In the genomic region with DNA sequence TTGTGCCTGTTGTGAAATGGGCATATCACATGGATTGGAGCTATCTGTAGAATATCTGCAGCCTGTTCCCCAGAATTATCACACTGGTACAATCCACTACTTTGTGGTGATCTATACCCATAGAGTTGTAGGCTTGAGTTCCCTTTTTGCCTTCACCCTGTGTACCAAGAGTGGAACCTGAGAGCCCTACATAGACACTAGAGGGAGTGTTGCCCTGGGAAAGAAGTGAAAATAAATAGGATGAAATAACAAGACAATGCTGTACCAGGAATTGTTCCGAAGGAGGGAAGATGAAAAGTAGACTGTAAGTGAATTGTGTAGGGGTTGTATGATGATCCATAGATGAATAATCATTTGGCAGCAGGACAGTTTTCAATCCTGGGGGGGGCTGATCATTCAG, we compare ENCODE assay signal across 13 cellular contexts. TPM values are rescaled to one million over a fixed set of nuclear protein-coding genes. Genes with fewer than 3 reads are reported as not detected.
DNase-seq lines count a peak whose midpoint lies in the region; ATAC-seq and TF ChIP-seq lines count a peak whose summit lies in the region.
"Had no signal": no experiment of that assay in that cellular context is flagged by ENCODE, and none has a peak within 500 bp of the region (broad histone marks: within the 10 kb centered on the region; RNA-seq: fewer than 3 reads in every experiment).

No MANE protein-coding gene starts in this region.

- no peak for TF ChIP-seq POLR2A in tibial nerve (IDR thresholded peaks at IDR 0.05)

- H3K4me3 ChIP-seq in left lung (no peak overlapping the region), mucosa of descending colon (no peak overlapping the region), tibial nerve (no peak overlapping the region)
- H3K4me3 ChIP-seq: lung had no signal

- H3K27ac ChIP-seq in C4-2B (no peak overlapping the region), left lung (no peak overlapping the region), tibial nerve (peak overlapping the region in 2 of 4 donors; percentile 53 to 57)

- no peak overlapping the region for H3K4me3 Mint-ChIP-seq in Calu3 (ENCODE audit: low read depth, unreplicated experiment)
- H3K4me3 Mint-ChIP-seq: activated CD4-positive, alpha-beta T cell treated with anti-CD3 and anti-CD28 coated beads, Interleukin-2, amount 10 ng/mL, durations not matched to agents 7 days and 5 days had no signal

- no peaks in the 10 kb centered on the region for H3K4me1 Mint-ChIP-seq in Calu3 (ENCODE audit: low read depth, unreplicated experiment)
- H3K4me1 Mint-ChIP-seq: activated CD4-positive, alpha-beta T cell treated with anti-CD3 and anti-CD28 coated beads, Interleukin-2, amount 10 ng/mL, durations not matched to agents 7 days and 5 days had no signal

- H3K4me1 ChIP-seq in left lung (no peaks in the 10 kb centered on the region), mucosa of descending colon (ENCODE audit: low read depth) (no peaks in the 10 kb centered on the region), tibial nerve (peaks cover 0 to 5% (median 0%) of the 10 kb centered on the region in 4 donors)

- ATAC-seq in left lung (peak; percentile 47), mucosa of descending colon (no peak)

- H3K36me3 ChIP-seq in left lung = no peaks in the 10 kb centered on the region
- H3K36me3 ChIP-seq in mucosa of descending colon (ENCODE audit: low read depth) = no peaks in the 10 kb centered on the region
- H3K36me3 ChIP-seq in tibial nerve = no peaks in the 10 kb centered on the region

- TF ChIP-seq CTCF in C4-2B (conservative IDR thresholded peaks at IDR 0.05) = peak; percentile 43
- no peak for TF ChIP-seq CTCF in left lung (IDR thresholded peaks at IDR 0.05)
- TF ChIP-seq CTCF in mucosa of descending colon (IDR thresholded peaks at IDR 0.05) = no peak
- peak in 1 of 5 experiments; percentile 11 for TF ChIP-seq CTCF in tibial nerve (IDR thresholded peaks at IDR 0.05)
- no peak for TF ChIP-seq CTCF in Calu3 (IDR thresholded peaks at IDR 0.05; ENCODE audit: unreplicated experiment)

- H3K27me3 ChIP-seq in left lung = peaks cover 0 to 35% of the 10 kb centered on the region in 2 donors
- H3K27me3 ChIP-seq in tibial nerve = no peaks in the 10 kb centered on the region

- 26 to 38% methylated on average over 1 of the region's 1 CpG for WGBS in tibial nerve, 2 donors

- no peaks in the 10 kb centered on the region for H3K9me3 Mint-ChIP-seq in Calu3 (ENCODE audit: low read depth, unreplicated experiment)
- H3K9me3 Mint-ChIP-seq: activated CD4-positive, alpha-beta T cell treated with anti-CD3 and anti-CD28 coated beads, Interleukin-2, amount 10 ng/mL, durations not matched to agents 7 days and 5 days had no signal

- DNase-seq in astrocyte of the hippocampus (ENCODE audit: low read depth, low spot score) (peak; percentile 33), left lung (no peak), mucosa of descending colon (no peak), tibial nerve (ENCODE audit: low spot score in 2 of 2) (no peak), Calu3 (no peak), NCI-H2081 treated with DMSO at 0.1 percent for 48 hours (lab: John Stamatoyannopoulos, UW) (no peak)
- DNase-seq: activated CD4-positive, alpha-beta T cell treated with anti-CD3 and anti-CD28 coated beads, Interleukin-2, amount 10 ng/mL, durations not matched to agents 7 days and 5 days; activated effector memory CD4-positive, alpha-beta T cell treated with Interleukin-2 at 50 U/mL for 16 hours; COR-L47; SHP77 treated with DMSO at 0.1 percent for 48 hours had no signal

- TF ChIP-seq EP300 in Ishikawa (IDR thresholded peaks at IDR 0.05; ENCODE audit: borderline replicate concordance) (no peak), tibial nerve (IDR thresholded peaks at IDR 0.05) (no peak)

- BruUV-seq in Calu3 (replicated peaks; lab: Mats Ljungman, UMichigan) = no TSS peak

- 0 out of 2 replicates have a peak, but pooled peaks have one; percentile 5 for TF ChIP-seq RAD21 in Ishikawa (IDR thresholded peaks at IDR 0.05; ENCODE audit: low read depth)

- CTCF ChIA-PET in Calu3 (lab: Charles Lee) = interaction anchor here (0.6 kb wide), 1 partner anchor 76 kb away, joined by 4 read pairs; no protein-coding TSS in a partner anchor

- intact Hi-C loops in left lung (cut with DNase I) (no loop called here), mucosa of descending colon (cut with DNase I, micrococcal nuclease) (no loop called here), Calu3 (cut with micrococcal nuclease; ENCODE audit: unreplicated experiment) (loop anchor here (1.0 kb wide), 1 partner anchor 275 kb away; no protein-coding TSS in a partner anchor)

- H3K36me3 Mint-ChIP-seq in Calu3 (ENCODE audit: insufficient read depth, unreplicated experiment) = no peaks in the 10 kb centered on the region

- H3K9me3 ChIP-seq in left lung (no peaks in the 10 kb centered on the region), mucosa of descending colon (no peaks in the 10 kb centered on the region), tibial nerve (no peaks in the 10 kb centered on the region)

- no peak overlapping the region for H3K27ac Mint-ChIP-seq in Calu3 (ENCODE audit: unreplicated experiment)
- H3K27ac Mint-ChIP-seq: activated CD4-positive, alpha-beta T cell treated with anti-CD3 and anti-CD28 coated beads, Interleukin-2, amount 10 ng/mL, durations not matched to agents 7 days and 5 days had no signal

- peaks cover 51% of the 10 kb centered on the region for H3K27me3 Mint-ChIP-seq in Calu3 (ENCODE audit: unreplicated experiment)

TF ChIP-seq in Ishikawa, 13 proteins besides CTCF, POLR2A, EP300 and RAD21:
- TF ChIP-seq REST (IDR thresholded peaks at IDR 0.05; ENCODE audit: low read depth) = no peak
- TF ChIP-seq ZBTB7A (IDR thresholded peaks at IDR 0.05; ENCODE audit: low read depth) = no peak
- no peak for TF ChIP-seq NFIC (IDR thresholded peaks at IDR 0.05)
- no peak for TF ChIP-seq FOXM1 (IDR thresholded peaks at IDR 0.05; ENCODE audit: borderline replicate concordance, low read depth)
- no peak for TF ChIP-seq TCF12 (IDR thresholded peaks at IDR 0.05; ENCODE audit: low read depth)
- TF ChIP-seq, protein P1, sequence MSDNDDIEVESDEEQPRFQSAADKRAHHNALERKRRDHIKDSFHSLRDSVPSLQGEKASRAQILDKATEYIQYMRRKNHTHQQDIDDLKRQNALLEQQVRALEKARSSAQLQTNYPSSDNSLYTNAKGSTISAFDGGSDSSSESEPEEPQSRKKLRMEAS (IDR thresholded peaks at IDR 0.05) = no peak
- no peak for TF ChIP-seq TEAD4 (IDR thresholded peaks at IDR 0.05)
- TF ChIP-seq YY1 (IDR thresholded peaks at IDR 0.05; ENCODE audit: low read depth) = no peak
- TF ChIP-seq CREB1 (IDR thresholded peaks at IDR 0.05; ENCODE audit: low read depth) = no peak
- TF ChIP-seq TAF1 (IDR thresholded peaks at IDR 0.05; ENCODE audit: low read depth) = no peak
- TF ChIP-seq CEBPB (IDR thresholded peaks at IDR 0.05) = no peak
- TF ChIP-seq EGR1 (IDR thresholded peaks at IDR 0.05) = no peak
- TF ChIP-seq USF1 (IDR thresholded peaks at IDR 0.05) = no peak

RNA-seq across cellular contexts. Expression of gene SORCS3, which starts 9.0 kb away (rescaled TPM):
- not detected for total RNA-seq in left lung
- under 1 TPM in 1 of 3 donors, not detected in 2; 0.60 TPM for total RNA-seq in mucosa of descending colon
- 1 to 10 TPM; 1.8 to 3.9 (median 3.2) TPM for total RNA-seq in tibial nerve
- total RNA-seq in Calu3 (2022) = not detected in 2 replicates
